Comparison of ENCODE assay signal across 8 cellular contexts in genomic region chr17:57948555-57949420, GRCh38. TPM values are rescaled to one million over a fixed set of nuclear protein-coding genes. Genes with fewer than 3 reads are reported as not detected.
DNase-seq lines count a peak whose midpoint lies in the region; ATAC-seq and TF ChIP-seq lines count a peak whose summit lies in the region.

No MANE protein-coding gene starts in this region.

- peak overlapping the region; percentile 99 for H3K27ac ChIP-seq in psoas muscle

- WGBS in psoas muscle, 3 donors, result 28 to 63% (median 28%) methylated on average over 5 of the region's 5 CpGs

- peak overlapping the region; percentile 15 for H3K4me3 ChIP-seq in fibroblast of the aortic adventitia (ENCODE audit: low read depth, low read length)
- H3K4me3 ChIP-seq in psoas muscle, result peak overlapping the region; percentile 18

- H3K27ac Mint-ChIP-seq in activated CD8-positive, alpha-beta T cell treated with anti-CD3 and anti-CD28 coated beads for 36 hours, result no peak overlapping the region
- H3K27ac Mint-ChIP-seq in activated CD8-positive, alpha-beta T cell treated with anti-CD3 and anti-CD28 coated beads, Interleukin-2, amount 10 ng/mL, durations not matched to agents 7 days and 5 days, result no peak overlapping the region

- DNase-seq in activated CD8-positive, alpha-beta T cell treated with anti-CD3 and anti-CD28 coated beads for 36 hours, result peak; percentile 16
- DNase-seq in activated CD8-positive, alpha-beta T cell treated with anti-CD3 and anti-CD28 coated beads, Interleukin-2, amount 10 ng/mL, durations not matched to agents 7 days and 5 days, result no peak
- DNase-seq in SW480 (ENCODE audit: low spot score), result peak; percentile 96
- DNase-seq in fibroblast of the aortic adventitia (ENCODE audit: low read depth), result peak; percentile 91
- DNase-seq in psoas muscle, result peak; percentile 65 to 70
- no peak for DNase-seq in COR-L47 (lab: John Stamatoyannopoulos, UW)
- DNase-seq in NCI-H82 treated with DMSO at 0.1 percent for 48 hours (lab: John Stamatoyannopoulos, UW; ENCODE audit: unreplicated experiment), result no peak

- peaks cover 92% of the 10 kb centered on the region for H3K4me1 ChIP-seq in psoas muscle

- H3K27me3 Mint-ChIP-seq in activated CD8-positive, alpha-beta T cell treated with anti-CD3 and anti-CD28 coated beads for 36 hours, result peaks cover 20% of the 10 kb centered on the region
- peaks cover 55% of the 10 kb centered on the region for H3K27me3 Mint-ChIP-seq in activated CD8-positive, alpha-beta T cell treated with anti-CD3 and anti-CD28 coated beads, Interleukin-2, amount 10 ng/mL, durations not matched to agents 7 days and 5 days (ENCODE audit: low read depth)

- no peak for TF ChIP-seq CTCF in activated CD8-positive, alpha-beta T cell treated with anti-CD3 and anti-CD28 coated beads for 36 hours (IDR thresholded peaks at IDR 0.05)
- TF ChIP-seq CTCF in fibroblast of the aortic adventitia (IDR thresholded peaks at IDR 0.05; ENCODE audit: insufficient read depth, low read length) (peak; percentile 6), psoas muscle (IDR thresholded peaks at IDR 0.05) (no peak)

- H3K4me3 Mint-ChIP-seq in activated CD8-positive, alpha-beta T cell treated with anti-CD3 and anti-CD28 coated beads for 36 hours, result no peak overlapping the region
- no peak overlapping the region for H3K4me3 Mint-ChIP-seq in activated CD8-positive, alpha-beta T cell treated with anti-CD3 and anti-CD28 coated beads, Interleukin-2, amount 10 ng/mL, durations not matched to agents 7 days and 5 days

- peak; percentile 46 for ATAC-seq in activated CD8-positive, alpha-beta T cell treated with anti-CD3 and anti-CD28 coated beads for 36 hours
- ATAC-seq in activated CD8-positive, alpha-beta T cell treated with anti-CD3 and anti-CD28 coated beads, Interleukin-2, amount 10 ng/mL, durations not matched to agents 7 days and 5 days, result no peak
- ATAC-seq in psoas muscle (peak; percentile 78 to 85 (median 81)), GM18520 (IDR thresholded peaks at IDR 0.05; ENCODE audit: unreplicated experiment) (no peak)

- no peaks in the 10 kb centered on the region for H3K9me3 ChIP-seq in psoas muscle

- CTCF ChIA-PET in activated CD8-positive, alpha-beta T cell treated with anti-CD3 and anti-CD28 coated beads for 36 hours (lab: Charles Lee), result interaction anchor here (0.6 to 2.8 kb wide), 7 partner anchors 7 to 90 kb away, joined by 3 to 11 read pairs (median 4); partner anchors contain the start of gene CUEDC1
- CTCF ChIA-PET in activated CD8-positive, alpha-beta T cell treated with anti-CD3 and anti-CD28 coated beads, Interleukin-2, amount 10 ng/mL, durations not matched to agents 7 days and 5 days (lab: Charles Lee), result interaction anchor here (0.9 to 3.2 kb wide), 6 partner anchors 45 to 116 kb away, joined by 3 to 16 read pairs (median 4); no protein-coding TSS in a partner anchor

- H3K9me3 Mint-ChIP-seq in activated CD8-positive, alpha-beta T cell treated with anti-CD3 and anti-CD28 coated beads for 36 hours, result no peaks in the 10 kb centered on the region
- no peaks in the 10 kb centered on the region for H3K9me3 Mint-ChIP-seq in activated CD8-positive, alpha-beta T cell treated with anti-CD3 and anti-CD28 coated beads, Interleukin-2, amount 10 ng/mL, durations not matched to agents 7 days and 5 days (ENCODE audit: insufficient read depth)

- POLR2A ChIA-PET in activated CD8-positive, alpha-beta T cell treated with anti-CD3 and anti-CD28 coated beads for 36 hours (lab: Charles Lee), result interaction anchor here (0.6 to 1.4 kb wide), 2 partner anchors 38 to 39 kb away, joined by 3 read pairs; partner anchors contain the start of gene VEZF1
- POLR2A ChIA-PET in activated CD8-positive, alpha-beta T cell treated with anti-CD3 and anti-CD28 coated beads, Interleukin-2, amount 10 ng/mL, durations not matched to agents 7 days and 5 days (lab: Charles Lee), result interaction anchor here (0.6 kb wide), 1 partner anchor 619 kb away, joined by 3 read pairs; no protein-coding TSS in a partner anchor

- peaks cover 32% of the 10 kb centered on the region for H3K4me1 Mint-ChIP-seq in activated CD8-positive, alpha-beta T cell treated with anti-CD3 and anti-CD28 coated beads for 36 hours (ENCODE audit: low read depth)
- H3K4me1 Mint-ChIP-seq in activated CD8-positive, alpha-beta T cell treated with anti-CD3 and anti-CD28 coated beads, Interleukin-2, amount 10 ng/mL, durations not matched to agents 7 days and 5 days (ENCODE audit: low read depth), result peaks cover 44% of the 10 kb centered on the region

- no peaks in the 10 kb centered on the region for H3K27me3 ChIP-seq in psoas muscle (ENCODE audit: insufficient read depth in 3 of 3, low read length in 2 of 3)

- no peaks in the 10 kb centered on the region for H3K36me3 Mint-ChIP-seq in activated CD8-positive, alpha-beta T cell treated with anti-CD3 and anti-CD28 coated beads for 36 hours (ENCODE audit: low read depth)
- no peaks in the 10 kb centered on the region for H3K36me3 Mint-ChIP-seq in activated CD8-positive, alpha-beta T cell treated with anti-CD3 and anti-CD28 coated beads, Interleukin-2, amount 10 ng/mL, durations not matched to agents 7 days and 5 days (ENCODE audit: low read depth)

- no peaks in the 10 kb centered on the region for H3K36me3 ChIP-seq in psoas muscle (ENCODE audit: insufficient read depth in 1 of 2, low read depth in 1 of 2)

- intact Hi-C loops in activated CD8-positive, alpha-beta T cell treated with anti-CD3 and anti-CD28 coated beads for 36 hours (cut with micrococcal nuclease), result no loop called here
- intact Hi-C loops in psoas muscle (cut with DNase I), result loop anchor here (2.0 to 5.0 kb wide), 3 partner anchors 38 to 56 kb away; partner anchors contain the start of gene VEZF1 (in 1 of the 2)

RNA-seq across cellular contexts. Expression of gene CUEDC1, which starts 6.4 kb away (rescaled TPM):
- under 1 TPM; 0.29 to 0.40 TPM for total RNA-seq in activated CD8-positive, alpha-beta T cell treated with anti-CD3 and anti-CD28 coated beads for 36 hours
- total RNA-seq in activated CD8-positive, alpha-beta T cell treated with anti-CD3 and anti-CD28 coated beads, Interleukin-2, amount 10 ng/mL, durations not matched to agents 7 days and 5 days, result under 1 TPM in 1 of 2 experiments, not detected in 1; 0.18 TPM
- 17.1 and 25.7 TPM in 2 replicates for total RNA-seq in fibroblast of the aortic adventitia (ENCODE audit: low replicate concordance)
- 10 to 100 TPM; 31.1 to 67.2 (median 47.4) TPM for total RNA-seq in psoas muscle
- 10 to 100 TPM; 28.0 to 56.5 (median 46.4) TPM for polyA plus RNA-seq in psoas muscle

RNA-seq across cellular contexts. Expression of gene VEZF1, which starts 39.3 kb away (rescaled TPM):
- 10 to 100 TPM; 17.9 to 19.6 TPM for total RNA-seq in activated CD8-positive, alpha-beta T cell treated with anti-CD3 and anti-CD28 coated beads for 36 hours
- total RNA-seq in activated CD8-positive, alpha-beta T cell treated with anti-CD3 and anti-CD28 coated beads, Interleukin-2, amount 10 ng/mL, durations not matched to agents 7 days and 5 days, result 10 to 100 TPM; 37.5 to 37.6 TPM
- total RNA-seq in fibroblast of the aortic adventitia (ENCODE audit: low replicate concordance) (16.4 and 76.2 TPM in 2 replicates), psoas muscle (10 to 100 TPM; 45.7 to 92.5 (median 70.7) TPM)
- 10 to 100 TPM; 30.6 to 50.5 (median 36.6) TPM for polyA plus RNA-seq in psoas muscle

RNA-seq across cellular contexts. Expression of gene SRSF1, which starts 58.3 kb away (rescaled TPM):
- 100 to 1,000 TPM; 333 to 342 TPM for total RNA-seq in activated CD8-positive, alpha-beta T cell treated with anti-CD3 and anti-CD28 coated beads for 36 hours
- total RNA-seq in activated CD8-positive, alpha-beta T cell treated with anti-CD3 and anti-CD28 coated beads, Interleukin-2, amount 10 ng/mL, durations not matched to agents 7 days and 5 days, result 100 to 1,000 TPM; 382 to 383 TPM
- total RNA-seq in fibroblast of the aortic adventitia (ENCODE audit: low replicate concordance), result 330 and 375 TPM in 2 replicates
- 100 to 1,000 TPM in 2 of 4 donors, 10 to 100 TPM in 2; 71.2 to 141 (median 100) TPM for total RNA-seq in psoas muscle
- 100 to 1,000 TPM in 1 of 3 donors, 10 to 100 TPM in 2; 61.2 to 128 (median 93.7) TPM for polyA plus RNA-seq in psoas muscle

Comparison
In these comparisons a context has a peak if more than half of its experiments do, and no peak if none do; other contexts are left out.
1. ATAC-seq: peak in activated CD8-positive, alpha-beta T cell treated with anti-CD3 and anti-CD28 coated beads for 36 hours (single experiment) and psoas muscle (4 of 4); none in activated CD8-positive, alpha-beta T cell treated with anti-CD3 and anti-CD28 coated beads, Interleukin-2, amount 10 ng/mL, durations not matched to agents 7 days and 5 days (single experiment) and GM18520 (single experiment).
2. DNase-seq: peak in activated CD8-positive, alpha-beta T cell treated with anti-CD3 and anti-CD28 coated beads for 36 hours (single experiment), SW480 (single experiment), fibroblast of the aortic adventitia (single experiment) and psoas muscle (2 of 2); none in activated CD8-positive, alpha-beta T cell treated with anti-CD3 and anti-CD28 coated beads, Interleukin-2, amount 10 ng/mL, durations not matched to agents 7 days and 5 days (single experiment), COR-L47 (single experiment) and NCI-H82 treated with DMSO at 0.1 percent for 48 hours (single experiment).
3. RNA of gene CUEDC1, which starts 6.4 kb away (total RNA-seq): 31.1 to 67.2 TPM in psoas muscle and 17.1 to 25.7 TPM in fibroblast of the aortic adventitia; 0.29 to 0.40 TPM in activated CD8-positive, alpha-beta T cell treated with anti-CD3 and anti-CD28 coated beads for 36 hours and 0.18 TPM in activated CD8-positive, alpha-beta T cell treated with anti-CD3 and anti-CD28 coated beads, Interleukin-2, amount 10 ng/mL, durations not matched to agents 7 days and 5 days; every median in the first group is over 10 times any median in the second.